Comparison of ENCODE assay signal across 17 cellular contexts in the genomic region with DNA sequence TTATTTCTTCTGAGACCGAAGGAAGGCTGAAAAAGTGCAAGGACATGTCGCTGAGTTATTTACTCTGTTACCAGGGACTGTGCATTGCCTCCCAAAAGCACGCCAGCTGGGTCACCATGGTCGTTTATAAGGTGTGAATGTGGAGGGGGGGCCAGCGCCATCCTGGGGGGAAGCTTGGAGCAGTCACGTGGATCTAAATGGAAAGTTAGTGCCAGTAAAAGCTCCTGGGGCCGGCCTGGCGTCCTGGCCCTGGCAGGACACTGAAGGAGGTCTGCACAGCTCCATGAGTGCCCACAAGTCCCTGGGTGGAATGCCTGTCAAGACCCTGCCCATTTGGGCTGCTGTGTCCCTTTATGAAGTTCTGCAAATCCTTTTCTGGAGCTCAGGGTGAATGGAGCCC.
DNase-seq lines count a peak whose midpoint lies in the region; ATAC-seq and TF ChIP-seq lines count a peak whose summit lies in the region.
"Had no signal": no experiment of that assay in that cellular context is flagged by ENCODE, and none has a peak within 500 bp of the region (broad histone marks: within the 10 kb centered on the region; RNA-seq: fewer than 3 reads in every experiment).

No MANE protein-coding gene starts in this region.

- peaks cover 30% of the 10 kb centered on the region for H3K4me1 Mint-ChIP-seq in T-helper 2 cell treated with Interferon-gamma antibody and Interleukin-4, amounts not matched to agents 5 μg/mL and 100 μg/mL, for 36 hours (ENCODE audit: low read depth)

- DNase-seq in T-helper 2 cell treated with Interferon-gamma antibody and Interleukin-4, amounts not matched to agents 5 μg/mL and 100 μg/mL, for 36 hours (ENCODE audit: low spot score) = no peak
- DNase-seq in T-helper 2 cell = no peak
- DNase-seq in islet precursor cell = peak; percentile 26
- DNase-seq in sciatic nerve (ENCODE audit: low spot score) = peak; percentile 31
- no peak for DNase-seq in NCI-H748 (lab: John Stamatoyannopoulos, UW; ENCODE audit: unreplicated experiment)
- DNase-seq in NCI-H510A treated with DMSO at 0.1 percent for 48 hours (lab: John Stamatoyannopoulos, UW) = no peak
- DNase-seq: C1 segment of cervical spinal cord; CD8-positive, alpha-beta T cell; DMS153; DND-41 had no signal

- H3K4me3 ChIP-seq in Loucy (ENCODE audit: low read length, poor library complexity, severe bottlenecking) = no peak overlapping the region
- H3K4me3 ChIP-seq: GM23248, HAP-1 had no signal

- no peak overlapping the region for H3K4me3 Mint-ChIP-seq in T-helper 2 cell treated with Interferon-gamma antibody and Interleukin-4, amounts not matched to agents 5 μg/mL and 100 μg/mL, for 36 hours
- H3K4me3 Mint-ChIP-seq: B cell; CD8-positive, alpha-beta T cell; HFFc6 had no signal

- no peak overlapping the region for H2AFZ ChIP-seq in Loucy (ENCODE audit: low read length)
- H2AFZ ChIP-seq: GM23248 had no signal

- H3K27me3 Mint-ChIP-seq in T-helper 2 cell treated with Interferon-gamma antibody and Interleukin-4, amounts not matched to agents 5 μg/mL and 100 μg/mL, for 36 hours (ENCODE audit: low read depth) = no peaks in the 10 kb centered on the region

- no peaks in the 10 kb centered on the region for H3K9me3 Mint-ChIP-seq in T-helper 2 cell treated with Interferon-gamma antibody and Interleukin-4, amounts not matched to agents 5 μg/mL and 100 μg/mL, for 36 hours
- H3K9me3 Mint-ChIP-seq: CD8-positive, alpha-beta T cell had no signal

- peak overlapping the region; percentile 12 for H3K4me2 ChIP-seq in Loucy (ENCODE audit: low read depth, low read length, poor library complexity, severe bottlenecking)

- peaks cover 2% of the 10 kb centered on the region for H3K36me3 Mint-ChIP-seq in T-helper 2 cell treated with Interferon-gamma antibody and Interleukin-4, amounts not matched to agents 5 μg/mL and 100 μg/mL, for 36 hours (ENCODE audit: low read depth)
- H3K36me3 Mint-ChIP-seq: CD8-positive, alpha-beta T cell had no signal

- H3K27me3 ChIP-seq in Loucy (ENCODE audit: insufficient read depth, low read length, poor library complexity, severe bottlenecking) = no peaks in the 10 kb centered on the region

- ATAC-seq in sciatic nerve (no peak), HG03342 (IDR thresholded peaks at IDR 0.05; ENCODE audit: unreplicated experiment) (no peak)
- ATAC-seq: CD8-positive, alpha-beta T cell had no signal

- intact Hi-C loops in sciatic nerve (cut with DNase I) = no loop called here

- H4K20me1 ChIP-seq in Loucy (ENCODE audit: insufficient read depth, low read length, poor library complexity, severe bottlenecking) = no peaks in the 10 kb centered on the region

- no peaks in the 10 kb centered on the region for H3F3A ChIP-seq in Loucy (ENCODE audit: low read depth)

- peak overlapping the region; percentile 14 for H3K27ac Mint-ChIP-seq in T-helper 2 cell treated with Interferon-gamma antibody and Interleukin-4, amounts not matched to agents 5 μg/mL and 100 μg/mL, for 36 hours
- H3K27ac Mint-ChIP-seq: B cell; CD8-positive, alpha-beta T cell; HFFc6 had no signal

- H3K9ac ChIP-seq in Loucy (ENCODE audit: low read depth, low read length, poor library complexity, severe bottlenecking) = peak overlapping the region; percentile 73
- H3K9ac ChIP-seq: GM23248 had no signal

- H3K4me1 ChIP-seq in Loucy (ENCODE audit: insufficient read depth, low read length, poor library complexity, severe bottlenecking) = peaks cover 57% of the 10 kb centered on the region
- H3K4me1 ChIP-seq: Caco-2, HAP-1 had no signal

- no peak for TF ChIP-seq CTCF in Loucy (conservative IDR thresholded peaks at IDR 0.05; ENCODE audit: low read length)

- no peaks in the 10 kb centered on the region; the same call in 1 of the 2 replicates for H3K9me3 ChIP-seq in Loucy (ENCODE audit: insufficient read depth, low read depth, low read length)
- H3K9me3 ChIP-seq: HAP-1 had no signal

- H3K36me3 ChIP-seq in Loucy (ENCODE audit: insufficient read depth, low read length) = no peaks in the 10 kb centered on the region
- H3K36me3 ChIP-seq: HAP-1 had no signal

- H3K79me2 ChIP-seq in Loucy (ENCODE audit: insufficient read depth, low read length) = no peaks in the 10 kb centered on the region

- no peaks in the 10 kb centered on the region for H3K9me2 ChIP-seq in Loucy (replicated peaks; ENCODE audit: low read depth, low read length)

Comparison
In these comparisons a context has a peak if more than half of its experiments do, and no peak if none do; other contexts are left out.
1. DNase-seq: peak in islet precursor cell (single experiment) and sciatic nerve (single experiment); none in T-helper 2 cell treated with Interferon-gamma antibody and Interleukin-4, amounts not matched to agents 5 μg/mL and 100 μg/mL, for 36 hours (single experiment), T-helper 2 cell (0 of 5), NCI-H748 (single experiment) and NCI-H510A treated with DMSO at 0.1 percent for 48 hours (single experiment).